Comparison of ENCODE assay signal across 8 cellular contexts in the genomic region with DNA sequence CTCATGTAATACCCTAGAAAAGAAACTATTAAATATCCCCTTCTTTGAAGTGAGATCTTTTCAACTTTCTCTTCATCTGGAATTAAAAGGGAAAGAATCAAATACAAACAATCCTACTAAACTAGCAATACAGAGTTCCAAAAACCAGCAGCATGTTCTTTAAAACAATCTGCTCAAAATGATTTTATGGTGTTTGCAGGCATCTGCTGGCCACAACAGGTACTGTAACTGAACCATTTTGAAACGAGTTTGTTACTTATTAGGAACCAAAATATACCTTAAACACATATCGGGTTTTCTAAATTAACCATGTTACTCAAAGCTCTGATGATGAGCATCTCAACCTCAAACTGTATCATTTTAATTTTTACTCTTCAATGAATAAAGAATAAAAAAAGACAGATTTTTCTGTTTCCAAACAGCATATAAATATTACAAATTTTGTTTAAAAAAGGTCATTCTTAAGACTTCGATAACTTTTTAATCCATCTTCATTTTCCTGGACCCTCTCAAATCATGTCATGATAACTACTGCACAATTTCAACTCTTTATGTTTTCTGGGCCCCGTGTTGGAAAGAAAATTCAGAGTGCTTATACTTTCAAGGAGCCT. TPM values are rescaled to one million over a fixed set of nuclear protein-coding genes. Genes with fewer than 3 reads are reported as not detected.
A peak's percentile ranks its signal among the peaks of the same experiment; 100 is the strongest.
DNase-seq lines count a peak whose midpoint lies in the region; ATAC-seq and TF ChIP-seq lines count a peak whose summit lies in the region.

No MANE protein-coding gene starts in this region.

- no peaks in the 10 kb centered on the region for H3K27me3 ChIP-seq in parathyroid adenoma (ENCODE audit: control insufficient read depth, insufficient read depth, low read length)

- H3K4me3 ChIP-seq in parathyroid adenoma (ENCODE audit: low read depth, low read length), result no peak overlapping the region

- no peak for ATAC-seq in activated T-cell treated with anti-CD3 and anti-CD28 coated beads, Interleukin-2, amount 50 U/mL, for 72 hours (replicated peaks in 1 of 2)
- ATAC-seq in activated T-cell treated with anti-CD3 and anti-CD28 coated beads, Interleukin-2, amount 50 U/mL, for 4 hours, result no peak
- no peak for ATAC-seq in central memory CD8-positive, alpha-beta T cell (replicated peaks; ENCODE audit: extremely low read depth, poor library complexity, severe bottlenecking)

- no peak overlapping the region for H3K27ac ChIP-seq in parathyroid adenoma

- H3K9me3 Mint-ChIP-seq in activated T-cell treated with anti-CD3 and anti-CD28 coated beads, Interleukin-2, amount 50 U/mL, for 72 hours, result no peaks in the 10 kb centered on the region
- no peaks in the 10 kb centered on the region for H3K9me3 Mint-ChIP-seq in activated T-cell treated with anti-CD3 and anti-CD28 coated beads, Interleukin-2, amount 50 U/mL, for 4 hours
- no peaks in the 10 kb centered on the region for H3K9me3 Mint-ChIP-seq in central memory CD8-positive, alpha-beta T cell

- no peak overlapping the region for H3K4me3 Mint-ChIP-seq in activated T-cell treated with anti-CD3 and anti-CD28 coated beads, Interleukin-2, amount 50 U/mL, for 72 hours
- H3K4me3 Mint-ChIP-seq in activated T-cell treated with anti-CD3 and anti-CD28 coated beads, Interleukin-2, amount 50 U/mL, for 4 hours, result no peak overlapping the region
- H3K4me3 Mint-ChIP-seq in central memory CD8-positive, alpha-beta T cell, result no peak overlapping the region

- peak; percentile 48 for TF ChIP-seq CTCF in parathyroid adenoma (IDR thresholded peaks at IDR 0.05)

- H2AFZ ChIP-seq in parathyroid adenoma, result no peak overlapping the region

- no peaks in the 10 kb centered on the region for H3K9me3 ChIP-seq in parathyroid adenoma (ENCODE audit: control insufficient read depth, low read length)

- no peak overlapping the region for H3K4me2 ChIP-seq in parathyroid adenoma (ENCODE audit: low read length)

- H3K36me3 ChIP-seq in parathyroid adenoma (ENCODE audit: control insufficient read depth, insufficient read depth, low read length), result no peaks in the 10 kb centered on the region

- H3K4me1 ChIP-seq in parathyroid adenoma, result no peaks in the 10 kb centered on the region

- H3K36me3 Mint-ChIP-seq in activated T-cell treated with anti-CD3 and anti-CD28 coated beads, Interleukin-2, amount 50 U/mL, for 72 hours (ENCODE audit: insufficient read depth in 2 of 2), result peaks cover 9 to 11% of the 10 kb centered on the region in 2 donors
- peaks cover 22% of the 10 kb centered on the region for H3K36me3 Mint-ChIP-seq in activated T-cell treated with anti-CD3 and anti-CD28 coated beads, Interleukin-2, amount 50 U/mL, for 4 hours (ENCODE audit: insufficient read depth)
- peaks cover 29% of the 10 kb centered on the region for H3K36me3 Mint-ChIP-seq in central memory CD8-positive, alpha-beta T cell (ENCODE audit: insufficient read depth)

- peaks cover 21% of the 10 kb centered on the region for H3K4me1 Mint-ChIP-seq in activated T-cell treated with anti-CD3 and anti-CD28 coated beads, Interleukin-2, amount 50 U/mL, for 72 hours (ENCODE audit: low read depth)
- H3K4me1 Mint-ChIP-seq in activated T-cell treated with anti-CD3 and anti-CD28 coated beads, Interleukin-2, amount 50 U/mL, for 4 hours (ENCODE audit: low read depth), result peaks cover 30% of the 10 kb centered on the region
- peaks cover 42% of the 10 kb centered on the region for H3K4me1 Mint-ChIP-seq in central memory CD8-positive, alpha-beta T cell

- H3K27ac Mint-ChIP-seq in activated T-cell treated with anti-CD3 and anti-CD28 coated beads, Interleukin-2, amount 50 U/mL, for 72 hours, result peak overlapping the region; percentile 46
- peak overlapping the region; percentile 39 for H3K27ac Mint-ChIP-seq in central memory CD8-positive, alpha-beta T cell (ENCODE audit: low read depth)

- no peaks in the 10 kb centered on the region for H3K27me3 Mint-ChIP-seq in activated T-cell treated with anti-CD3 and anti-CD28 coated beads, Interleukin-2, amount 50 U/mL, for 72 hours (ENCODE audit: low read depth)
- no peaks in the 10 kb centered on the region for H3K27me3 Mint-ChIP-seq in activated T-cell treated with anti-CD3 and anti-CD28 coated beads, Interleukin-2, amount 50 U/mL, for 4 hours (ENCODE audit: low read depth)
- no peaks in the 10 kb centered on the region for H3K27me3 Mint-ChIP-seq in central memory CD8-positive, alpha-beta T cell

- DNase-seq in activated T-cell treated with anti-CD3 and anti-CD28 coated beads, Interleukin-2, amount 50 U/mL, for 72 hours, result no peak
- no peak for DNase-seq in activated T-cell treated with anti-CD3 and anti-CD28 coated beads, Interleukin-2, amount 50 U/mL, for 4 hours
- DNase-seq in NCI-H1694 treated with DMSO at 0.1 percent for 48 hours (lab: John Stamatoyannopoulos, UW), result peak; percentile 68
- no peak for DNase-seq in central memory CD8-positive, alpha-beta T cell (ENCODE audit: low spot score in 2 of 2)
- no peak for DNase-seq in amniotic stem cell (lab: John Stamatoyannopoulos, UW)
- DNase-seq in DMS114 treated with DMSO at 0.1 percent for 48 hours (lab: John Stamatoyannopoulos, UW; ENCODE audit: unreplicated experiment), result no peak
- no peak for DNase-seq in iPS-NIHi7 (ENCODE audit: extremely low spot score)

- no peaks in the 10 kb centered on the region for H3K79me2 ChIP-seq in parathyroid adenoma

- no peak overlapping the region for H3K9ac ChIP-seq in parathyroid adenoma

RNA-seq across cellular contexts. Expression of a gene that starts 56.5 kb away (rescaled TPM):
- total RNA-seq in activated T-cell treated with anti-CD3 and anti-CD28 coated beads, Interleukin-2, amount 50 U/mL, for 72 hours, result 10 to 100 TPM; 70.8 to 96.5 TPM
- 10 to 100 TPM; 20.7 to 33.2 (median 26.8) TPM for total RNA-seq in activated T-cell treated with anti-CD3 and anti-CD28 coated beads, Interleukin-2, amount 50 U/mL, for 4 hours
